Comparison of ENCODE assay signal across 11 cellular contexts in the genomic region with DNA sequence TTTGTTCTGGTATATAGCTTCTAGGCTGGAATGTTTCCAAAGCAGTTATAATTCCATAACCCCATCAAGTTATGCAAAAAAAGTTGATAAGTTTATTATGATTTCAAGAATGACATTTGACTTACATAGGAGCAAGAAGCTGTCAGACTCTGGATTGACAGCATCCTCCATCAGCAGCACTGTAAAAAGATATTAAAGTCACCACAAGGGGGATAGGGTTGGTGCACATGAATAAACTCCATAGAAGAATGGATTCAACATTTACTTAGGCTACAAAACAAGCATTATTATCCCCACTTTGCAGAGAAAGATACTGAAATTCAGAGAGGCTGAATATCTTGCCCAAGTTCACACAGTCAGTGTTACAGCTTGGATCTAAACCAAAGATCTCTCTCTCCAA.
DNase-seq lines count a peak whose midpoint lies in the region; ATAC-seq, FAIRE-seq and TF ChIP-seq lines count a peak whose summit lies in the region.
"Had no signal": no experiment of that assay in that cellular context is flagged by ENCODE, and none has a peak within 500 bp of the region (broad histone marks: within the 10 kb centered on the region; RNA-seq: fewer than 3 reads in every experiment).

No MANE protein-coding gene starts in this region.

- intact Hi-C loops in adrenal gland (cut with DNase I) = no loop called here
- intact Hi-C loops in body of pancreas (cut with DNase I) = no loop called here

- no peak for TF ChIP-seq EP300 in gastroesophageal sphincter (IDR thresholded peaks at IDR 0.05)

- no peak for FAIRE-seq in HTR-8/SVneo (lab: Jason Lieb, UNC)

- H3K27ac ChIP-seq in adrenal gland (no peak overlapping the region), liver (ENCODE audit: low read depth in 1 of 2, low read length in 2 of 2) (no peak overlapping the region), gastroesophageal sphincter (no peak overlapping the region), body of pancreas (no peak overlapping the region)
- H3K27ac ChIP-seq: SJCRH30 had no signal

- no peaks in the 10 kb centered on the region for H3K4me1 ChIP-seq in adrenal gland (replicated peaks in 1 of 2)
- H3K4me1 ChIP-seq in liver (ENCODE audit: control insufficient read depth in 4 of 4, insufficient read depth in 4 of 4, low read length in 3 of 4) = peaks cover 0 to 1% (median 0%) of the 10 kb centered on the region in 4 donors
- no peaks in the 10 kb centered on the region for H3K4me1 ChIP-seq in gastroesophageal sphincter
- H3K4me1 ChIP-seq in body of pancreas = no peaks in the 10 kb centered on the region
- H3K4me1 ChIP-seq: SJCRH30 had no signal

- no peak overlapping the region for H3K4me3 ChIP-seq in adrenal gland
- no peak overlapping the region for H3K4me3 ChIP-seq in liver (ENCODE audit: low read depth in 1 of 3, low read length in 3 of 3)
- H3K4me3 ChIP-seq in gastroesophageal sphincter = no peak overlapping the region
- H3K4me3 ChIP-seq in body of pancreas = no peak overlapping the region
- H3K4me3 ChIP-seq: SJCRH30 had no signal

- peaks cover 3% of the 10 kb centered on the region for H3K9me3 Mint-ChIP-seq in stimulated activated memory B cell treated with anti-CD40 and anti-IgM and Interleukin-4, amounts not matched to agents 10 μg/mL and 1 μg/mL and 100 μg/mL, for 72 hours
- H3K9me3 Mint-ChIP-seq: activated naive CD8-positive, alpha-beta T cell treated with anti-CD3 and anti-CD28 coated beads, Interleukin-2, amount 10 ng/mL, durations not matched to agents 7 days and 5 days had no signal

- DNase-seq in DMS114 treated with DMSO at 0.1 percent for 48 hours (lab: John Stamatoyannopoulos, UW; ENCODE audit: unreplicated experiment) (peak; percentile 4), HTR-8/SVneo (ENCODE audit: insufficient read length, low spot score) (peak; percentile 9), adrenal gland (no peak), body of pancreas (no peak)
- DNase-seq: activated naive CD8-positive, alpha-beta T cell treated with anti-CD3 and anti-CD28 coated beads, Interleukin-2, amount 10 ng/mL, durations not matched to agents 7 days and 5 days; stimulated activated CD4-positive, alpha-beta T cell treated with anti-CD3 and anti-CD28 coated beads, Interleukin-4, amount 100 ng/mL, for 24 hours had no signal

- no peak overlapping the region for H3K4me3 Mint-ChIP-seq in stimulated activated memory B cell treated with anti-CD40 and anti-IgM and Interleukin-4, amounts not matched to agents 10 μg/mL and 1 μg/mL and 100 μg/mL, for 72 hours

- no peaks in the 10 kb centered on the region for H3K27me3 Mint-ChIP-seq in stimulated activated memory B cell treated with anti-CD40 and anti-IgM and Interleukin-4, amounts not matched to agents 10 μg/mL and 1 μg/mL and 100 μg/mL, for 72 hours
- H3K27me3 Mint-ChIP-seq: activated naive CD8-positive, alpha-beta T cell treated with anti-CD3 and anti-CD28 coated beads, Interleukin-2, amount 10 ng/mL, durations not matched to agents 7 days and 5 days had no signal

- H3K27ac Mint-ChIP-seq in stimulated activated memory B cell treated with anti-CD40 and anti-IgM and Interleukin-4, amounts not matched to agents 10 μg/mL and 1 μg/mL and 100 μg/mL, for 72 hours = no peak overlapping the region
- H3K27ac Mint-ChIP-seq: activated naive CD8-positive, alpha-beta T cell treated with anti-CD3 and anti-CD28 coated beads, Interleukin-2, amount 10 ng/mL, durations not matched to agents 7 days and 5 days had no signal

- H3K4me1 Mint-ChIP-seq in stimulated activated memory B cell treated with anti-CD40 and anti-IgM and Interleukin-4, amounts not matched to agents 10 μg/mL and 1 μg/mL and 100 μg/mL, for 72 hours = no peaks in the 10 kb centered on the region

- TF ChIP-seq CTCF in adrenal gland (IDR thresholded peaks at IDR 0.05) (peak in 5 of 6 experiments; percentile 16 to 47 (median 29)), liver (IDR thresholded peaks at IDR 0.05; ENCODE audit: low read depth, low read length, missing input control) (peak; percentile 23), gastroesophageal sphincter (IDR thresholded peaks at IDR 0.05) (peak in 1 of 4 experiments; percentile 16), body of pancreas (IDR thresholded peaks at IDR 0.05) (no peak)

- no peak for TF ChIP-seq POLR2A in adrenal gland (IDR thresholded peaks at IDR 0.05)
- TF ChIP-seq POLR2A in gastroesophageal sphincter (IDR thresholded peaks at IDR 0.05) = no peak
- TF ChIP-seq POLR2A in body of pancreas (IDR thresholded peaks at IDR 0.05) = no peak

- H3K36me3 Mint-ChIP-seq in stimulated activated memory B cell treated with anti-CD40 and anti-IgM and Interleukin-4, amounts not matched to agents 10 μg/mL and 1 μg/mL and 100 μg/mL, for 72 hours = no peaks in the 10 kb centered on the region
- H3K36me3 Mint-ChIP-seq: activated naive CD8-positive, alpha-beta T cell treated with anti-CD3 and anti-CD28 coated beads, Interleukin-2, amount 10 ng/mL, durations not matched to agents 7 days and 5 days had no signal

- no peaks in the 10 kb centered on the region for H3K36me3 ChIP-seq in adrenal gland (replicated peaks in 1 of 2)
- no peaks in the 10 kb centered on the region for H3K36me3 ChIP-seq in liver (ENCODE audit: control insufficient read depth in 4 of 4, insufficient read depth in 3 of 4, low read depth in 1 of 4, low read length in 3 of 4)
- H3K36me3 ChIP-seq in gastroesophageal sphincter = no peaks in the 10 kb centered on the region
- no peaks in the 10 kb centered on the region for H3K36me3 ChIP-seq in body of pancreas (replicated peaks in 1 of 2; ENCODE audit: insufficient read depth in 1 of 2, low read depth in 2 of 2)
- H3K36me3 ChIP-seq: SJCRH30 had no signal

- ATAC-seq in gastroesophageal sphincter (no peak), HG02759 (IDR thresholded peaks at IDR 0.05; ENCODE audit: unreplicated experiment) (no peak), body of pancreas (no peak)
- ATAC-seq in stimulated activated memory B cell treated with anti-CD40 and anti-IgM and Interleukin-4, amounts not matched to agents 10 μg/mL and 1 μg/mL and 100 μg/mL, for 72 hours = no peak

- H3K9me3 ChIP-seq in adrenal gland (replicated peaks in 1 of 3) (no peaks in the 10 kb centered on the region), liver (ENCODE audit: control insufficient read depth in 4 of 4, low read length in 3 of 4) (no peaks in the 10 kb centered on the region), gastroesophageal sphincter (no peaks in the 10 kb centered on the region), body of pancreas (no peaks in the 10 kb centered on the region)
- H3K9me3 ChIP-seq: SJCRH30 had no signal

- TF ChIP-seq RAD21 in liver (IDR thresholded peaks at IDR 0.05) = peak; percentile 43 to 74

- H3K27me3 ChIP-seq in adrenal gland = no peaks in the 10 kb centered on the region
- no peaks in the 10 kb centered on the region for H3K27me3 ChIP-seq in liver (ENCODE audit: control insufficient read depth in 4 of 4, insufficient read depth in 4 of 4, low read length in 3 of 4)
- no peaks in the 10 kb centered on the region for H3K27me3 ChIP-seq in gastroesophageal sphincter
- no peaks in the 10 kb centered on the region for H3K27me3 ChIP-seq in body of pancreas
- H3K27me3 ChIP-seq: SJCRH30 had no signal

- H3K9ac ChIP-seq in liver (ENCODE audit: low read depth in 1 of 2, low read length in 2 of 2) = no peak overlapping the region

TF ChIP-seq in liver, 16 proteins besides CTCF, POLR2A, EP300 and RAD21:
- TF ChIP-seq RXRA (IDR thresholded peaks at IDR 0.05) (no peak), SP1 (IDR thresholded peaks at IDR 0.05) (no peak), FOXA1 (IDR thresholded peaks at IDR 0.05) (no peak), YY1 (IDR thresholded peaks at IDR 0.05) (no peak), EGR1 (IDR thresholded peaks at IDR 0.05; ENCODE audit: low read depth in 2 of 2) (no peak), GABPA (IDR thresholded peaks at IDR 0.05 in 1 of 2, conservative IDR thresholded peaks at IDR 0.05 in 1 of 2) (no peak), FOXA2 (IDR thresholded peaks at IDR 0.05) (no peak), NR2F2 (IDR thresholded peaks at IDR 0.05) (no peak), HNF4G (IDR thresholded peaks at IDR 0.05) (no peak), JUND (IDR thresholded peaks at IDR 0.05) (no peak), TAF1 (conservative IDR thresholded peaks at IDR 0.05) (no peak), HNF4A (conservative IDR thresholded peaks at IDR 0.05) (no peak), MAX (IDR thresholded peaks at IDR 0.05) (no peak)
- TF ChIP-seq, protein P1, sequence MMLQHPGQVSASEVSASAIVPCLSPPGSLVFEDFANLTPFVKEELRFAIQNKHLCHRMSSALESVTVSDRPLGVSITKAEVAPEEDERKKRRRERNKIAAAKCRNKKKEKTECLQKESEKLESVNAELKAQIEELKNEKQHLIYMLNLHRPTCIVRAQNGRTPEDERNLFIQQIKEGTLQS (IDR thresholded peaks at IDR 0.05) = no peak
- TF ChIP-seq, protein P2, sequence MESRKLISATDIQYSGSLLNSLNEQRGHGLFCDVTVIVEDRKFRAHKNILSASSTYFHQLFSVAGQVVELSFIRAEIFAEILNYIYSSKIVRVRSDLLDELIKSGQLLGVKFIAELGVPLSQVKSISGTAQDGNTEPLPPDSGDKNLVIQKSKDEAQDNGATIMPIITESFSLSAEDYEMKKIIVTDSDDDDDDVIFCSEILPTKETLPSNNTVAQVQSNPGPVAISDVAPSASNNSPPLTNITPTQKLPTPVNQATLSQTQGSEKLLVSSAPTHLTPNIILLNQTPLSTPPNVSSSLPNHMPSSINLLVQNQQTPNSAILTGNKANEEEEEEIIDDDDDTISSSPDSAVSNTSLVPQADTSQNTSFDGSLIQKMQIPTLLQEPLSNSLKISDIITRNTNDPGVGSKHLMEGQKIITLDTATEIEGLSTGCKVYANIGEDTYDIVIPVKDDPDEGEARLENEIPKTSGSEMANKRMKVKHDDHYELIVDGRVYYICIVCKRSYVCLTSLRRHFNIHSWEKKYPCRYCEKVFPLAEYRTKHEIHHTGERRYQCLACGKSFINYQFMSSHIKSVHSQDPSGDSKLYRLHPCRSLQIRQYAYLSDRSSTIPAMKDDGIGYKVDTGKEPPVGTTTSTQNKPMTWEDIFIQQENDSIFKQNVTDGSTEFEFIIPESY (IDR thresholded peaks at IDR 0.05) = no peak
TF ChIP-seq in liver: peak in this region for 0.

Comparison
In these comparisons a context has a peak if more than half of its experiments do, and no peak if none do; other contexts are left out.
1. DNase-seq: peak in DMS114 treated with DMSO at 0.1 percent for 48 hours (single experiment) and HTR-8/SVneo (single experiment); none in adrenal gland (0 of 7) and body of pancreas (0 of 4).
2. CTCF ChIP-seq: peak in adrenal gland (5 of 6) and liver (single experiment); none in body of pancreas (0 of 7).